ENCODE assay signal across 8 cellular contexts in genomic region chr20:382291-383115, GRCh38.
DNase-seq lines count a peak whose midpoint lies in the region; ATAC-seq and TF ChIP-seq lines count a peak whose summit lies in the region.

No MANE protein-coding gene starts in this region.

- H3K27me3 ChIP-seq in MM.1S (replicated peaks; ENCODE audit: insufficient read depth, low read length) (no peaks in the 10 kb centered on the region), neutrophil (no peaks in the 10 kb centered on the region)
- no peaks in the 10 kb centered on the region for H3K27me3 ChIP-seq in effector memory CD4-positive, alpha-beta T cell (replicated peaks; ENCODE audit: control insufficient read depth, insufficient read depth, low read length, poor library complexity, severe bottlenecking)

- H3F3A ChIP-seq in MM.1S (ENCODE audit: insufficient read depth, low read length): peaks cover 12% of the 10 kb centered on the region; the same call in 1 of the 2 replicates

- DNase-seq in MM.1S: no peak
- no peak for DNase-seq in effector memory CD4-positive, alpha-beta T cell
- DNase-seq in DMS153 treated with DMSO at 0.1 percent for 48 hours (lab: John Stamatoyannopoulos, UW; ENCODE audit: unreplicated experiment): no peak
- no peak for DNase-seq in GM10266 (ENCODE audit: extremely low spot score)
- no peak for DNase-seq in cortex of kidney (lab: John Stamatoyannopoulos, UW)
- no peak for DNase-seq in NCI-H1092 treated with DMSO at 0.1 percent for 48 hours (lab: John Stamatoyannopoulos, UW)

- no peaks in the 10 kb centered on the region for H3K9me3 ChIP-seq in MM.1S (replicated peaks; ENCODE audit: insufficient read depth, low read length)
- no peaks in the 10 kb centered on the region for H3K9me3 ChIP-seq in effector memory CD4-positive, alpha-beta T cell (ENCODE audit: control insufficient read depth, low read length)
- no peaks in the 10 kb centered on the region for H3K9me3 ChIP-seq in neutrophil

- H3K36me3 ChIP-seq in MM.1S (replicated peaks; ENCODE audit: insufficient read depth, low read length): no peaks in the 10 kb centered on the region
- no peaks in the 10 kb centered on the region for H3K36me3 ChIP-seq in effector memory CD4-positive, alpha-beta T cell (ENCODE audit: control insufficient read depth, insufficient read depth, low read length)
- H3K36me3 ChIP-seq in neutrophil: no peaks in the 10 kb centered on the region

- H3K9me2 ChIP-seq in MM.1S (replicated peaks; ENCODE audit: insufficient read depth, low read length): no peaks in the 10 kb centered on the region

- peaks cover 11% of the 10 kb centered on the region; the same call in 1 of the 2 replicates for H4K20me1 ChIP-seq in MM.1S (ENCODE audit: insufficient read depth, low read length)

- H3K4me3 ChIP-seq in MM.1S (ENCODE audit: low read length) (peak overlapping the region; percentile 46), neutrophil (ENCODE audit: low read depth in 1 of 2, low read length in 1 of 2) (peak overlapping the region; percentile 62 to 97)
- H3K4me3 ChIP-seq in effector memory CD4-positive, alpha-beta T cell (ENCODE audit: insufficient read depth, low read depth, low read length, poor library complexity, severe bottlenecking): peak overlapping the region; percentile 73

- no peak overlapping the region for H3K27ac ChIP-seq in MM.1S (ENCODE audit: low read length)
- H3K27ac ChIP-seq in effector memory CD4-positive, alpha-beta T cell (ENCODE audit: insufficient read depth, low read length, poor library complexity, severe bottlenecking): no peak overlapping the region
- H3K27ac ChIP-seq in neutrophil: peak overlapping the region; percentile 92

- H3K4me2 ChIP-seq in MM.1S (ENCODE audit: low read depth, low read length): peak overlapping the region; percentile 84

- no peak for TF ChIP-seq CTCF in MM.1S (IDR thresholded peaks at IDR 0.05; ENCODE audit: low read length)
- TF ChIP-seq CTCF in neutrophil (IDR thresholded peaks at IDR 0.05): no peak
- TF ChIP-seq CTCF in GM10266 (IDR thresholded peaks at IDR 0.05; ENCODE audit: control insufficient read depth, insufficient read depth, low read depth, missing control alignments): no peak

- H3K9ac ChIP-seq in MM.1S (ENCODE audit: low read length): no peak overlapping the region

- peaks cover 49% of the 10 kb centered on the region for H3K79me2 ChIP-seq in MM.1S (ENCODE audit: low read length)

- ATAC-seq in GM19455 (IDR thresholded peaks at IDR 0.05; ENCODE audit: unreplicated experiment): peak; percentile 16

- H3K4me1 ChIP-seq in MM.1S (ENCODE audit: low read length) (peaks cover 13% of the 10 kb centered on the region), neutrophil (ENCODE audit: control insufficient read depth in 1 of 2, insufficient read depth in 1 of 2, low read depth in 1 of 2, low read length in 1 of 2) (peaks cover 26 to 29% of the 10 kb centered on the region in 2 experiments)
- no peaks in the 10 kb centered on the region for H3K4me1 ChIP-seq in effector memory CD4-positive, alpha-beta T cell (ENCODE audit: control insufficient read depth, insufficient read depth, low read length, poor library complexity, severe bottlenecking)

- H2AFZ ChIP-seq in MM.1S (ENCODE audit: low read length): peak overlapping the region; percentile 42; the same call in 1 of the 2 replicates
